ENCODE assay signal across 10 cellular contexts in the genomic region with DNA sequence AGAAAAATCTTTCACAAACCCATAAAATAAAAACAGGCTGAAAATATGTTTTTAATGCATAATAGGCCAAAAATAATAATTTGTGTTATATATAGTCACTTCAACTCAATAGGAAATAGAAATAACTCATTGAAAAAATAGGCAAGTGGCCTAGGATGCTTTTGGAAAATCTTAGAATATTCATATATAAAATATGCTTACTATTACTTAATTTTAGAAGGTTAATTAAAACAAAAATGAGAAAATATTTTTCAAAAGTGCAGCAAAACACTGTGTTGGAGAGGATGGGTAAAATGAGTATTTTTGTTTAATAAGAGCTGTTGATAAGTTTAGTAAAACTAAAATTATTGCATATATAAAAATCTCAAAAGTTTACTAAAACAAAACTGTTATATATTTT.
"Had no signal": no experiment of that assay in that cellular context is flagged by ENCODE, and none has a peak within 500 bp of the region (broad histone marks: within the 10 kb centered on the region; RNA-seq: fewer than 3 reads in every experiment).

No MANE protein-coding gene starts in this region.

- H3K27ac ChIP-seq: GM23248, HL-60 had no signal

- FAIRE-seq: HepG2 had no signal

- H3K36me3 ChIP-seq: HAP-1 had no signal

- H3K4me1 ChIP-seq: HAP-1 had no signal

- H3K4me3 ChIP-seq: GM23248, HAP-1 had no signal

- H3K9me3 ChIP-seq: HAP-1 had no signal

- ATAC-seq: HCT116, HepG2 had no signal

- DNase-seq: GM23248, GOT3, H7, HFFc6, IMR-90, KBM-7 had no signal

- H3K27ac Mint-ChIP-seq: HFFc6 had no signal

- H3K9ac ChIP-seq: GM23248 had no signal
